26 cellular contexts compared by ENCODE assay signal in the genomic region with DNA sequence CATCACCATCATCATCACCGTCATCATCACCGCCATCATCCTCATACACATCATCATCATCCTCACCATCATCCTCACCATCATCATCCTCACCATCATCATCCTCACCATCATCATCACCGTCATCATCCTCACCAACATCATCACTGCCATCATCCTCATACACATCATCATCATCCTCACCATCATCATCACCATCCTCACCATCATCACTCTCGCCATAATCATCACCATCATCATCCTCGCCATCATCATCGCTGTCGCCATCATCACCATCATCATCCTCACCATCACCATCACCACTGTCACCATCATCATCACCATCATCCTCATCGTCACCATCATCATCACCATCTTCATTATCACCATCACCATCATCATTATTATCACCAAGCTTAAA.
"Had no signal": no experiment of that assay in that cellular context is flagged by ENCODE, and none has a peak within 500 bp of the region (broad histone marks: within the 10 kb centered on the region; RNA-seq: fewer than 3 reads in every experiment).

No MANE protein-coding gene starts in this region.

- H3K36me3 ChIP-seq: brain microvascular endothelial cell, colonic mucosa, MG63 had no signal

- H3K9me3 ChIP-seq: colonic mucosa, MG63 had no signal

- H3K4me2 ChIP-seq: PC-9 had no signal

- H3K4me1 Mint-ChIP-seq: activated CD4-positive, alpha-beta memory T cell treated with anti-CD3 and anti-CD28 coated beads, Interleukin-2, amount 10 ng/mL, durations not matched to agents 7 days and 5 days; activated naive CD4-positive, alpha-beta T cell treated with anti-CD3 and anti-CD28 coated beads, Interleukin-2, amount 10 ng/mL, durations not matched to agents 7 days and 5 days had no signal

- H3K27ac Mint-ChIP-seq: activated CD4-positive, alpha-beta memory T cell treated with anti-CD3 and anti-CD28 coated beads, Interleukin-2, amount 10 ng/mL, durations not matched to agents 7 days and 5 days; activated CD4-positive, alpha-beta T cell treated with anti-CD3 and anti-CD28 coated beads for 36 hours; activated naive CD4-positive, alpha-beta T cell treated with anti-CD3 and anti-CD28 coated beads, Interleukin-2, amount 10 ng/mL, durations not matched to agents 7 days and 5 days; activated naive CD8-positive, alpha-beta T cell treated with anti-CD3 and anti-CD28 coated beads for 36 hours; activated T-helper 17 cell treated with anti-CD3 and anti-CD28 coated beads, Interleukin-2, amount 50 U/mL, for 72 hours; T-cell had no signal

- ATAC-seq: activated CD4-positive, alpha-beta T cell treated with anti-CD3 and anti-CD28 coated beads for 36 hours; activated T-helper 17 cell treated with anti-CD3 and anti-CD28 coated beads, Interleukin-2, amount 50 U/mL, for 72 hours; T-cell had no signal

- DNase-seq: activated CD4-positive, alpha-beta memory T cell treated with anti-CD3 and anti-CD28 coated beads, Interleukin-2, amount 10 ng/mL, durations not matched to agents 7 days and 5 days; activated CD4-positive, alpha-beta T cell treated with anti-CD3 and anti-CD28 coated beads for 36 hours; activated CD4-positive, alpha-beta T cell treated with anti-CD3 and anti-CD28 coated beads, Interleukin-2, amount 50 U/mL, for 1 hour; activated gamma-delta T cell treated with Interleukin-2 at 50 U/mL for 16 hours; activated naive CD4-positive, alpha-beta T cell treated with anti-CD3 and anti-CD28 coated beads, Interleukin-2, amount 10 ng/mL, durations not matched to agents 7 days and 5 days; activated naive CD8-positive, alpha-beta T cell treated with anti-CD3 and anti-CD28 coated beads for 36 hours; activated T-cell treated with anti-CD3 and anti-CD28 coated beads for 4 hours; activated T-cell treated with anti-CD3 and anti-CD28 coated beads, Interleukin-2, amount 50 U/mL, for 48 hours; brain microvascular endothelial cell; caudate nucleus; colonic mucosa; MG63; MV-4-11; NCI-H1092 treated with DMSO at 0.1 percent for 48 hours; NCI-H1436; NCI-H1694 treated with DMSO at 0.1 percent for 48 hours; NCI-H2029 treated with DMSO at 0.1 percent for 48 hours; NCI-H510A treated with DMSO at 0.1 percent for 48 hours; NCI-H69; NK-92 treated with Interleukin-12 subunit alpha and Interleukin-12 subunit beta, amount 100 ng/mL, for 24 hours; PC-9; SIG-M5; T-cell; T-helper 2 cell had no signal

- H3K4me3 Mint-ChIP-seq: activated CD4-positive, alpha-beta memory T cell treated with anti-CD3 and anti-CD28 coated beads, Interleukin-2, amount 10 ng/mL, durations not matched to agents 7 days and 5 days; activated CD4-positive, alpha-beta T cell treated with anti-CD3 and anti-CD28 coated beads for 36 hours; activated naive CD4-positive, alpha-beta T cell treated with anti-CD3 and anti-CD28 coated beads, Interleukin-2, amount 10 ng/mL, durations not matched to agents 7 days and 5 days; activated naive CD8-positive, alpha-beta T cell treated with anti-CD3 and anti-CD28 coated beads for 36 hours; activated T-helper 17 cell treated with anti-CD3 and anti-CD28 coated beads, Interleukin-2, amount 50 U/mL, for 72 hours; T-cell had no signal

- H3K4me3 ChIP-seq: colonic mucosa, MG63, PC-9 had no signal

- H3K27me3 Mint-ChIP-seq: activated naive CD8-positive, alpha-beta T cell treated with anti-CD3 and anti-CD28 coated beads for 36 hours had no signal

- H2AFZ ChIP-seq: PC-9 had no signal

- H3K9me3 Mint-ChIP-seq: activated CD4-positive, alpha-beta memory T cell treated with anti-CD3 and anti-CD28 coated beads, Interleukin-2, amount 10 ng/mL, durations not matched to agents 7 days and 5 days; activated naive CD4-positive, alpha-beta T cell treated with anti-CD3 and anti-CD28 coated beads, Interleukin-2, amount 10 ng/mL, durations not matched to agents 7 days and 5 days; activated naive CD8-positive, alpha-beta T cell treated with anti-CD3 and anti-CD28 coated beads for 36 hours; activated T-helper 17 cell treated with anti-CD3 and anti-CD28 coated beads, Interleukin-2, amount 50 U/mL, for 72 hours; T-cell had no signal

- H3K27me3 ChIP-seq: brain microvascular endothelial cell, colonic mucosa had no signal

- H3K27ac ChIP-seq: brain microvascular endothelial cell, colonic mucosa, PC-9, VCaP had no signal

- H3K36me3 Mint-ChIP-seq: activated naive CD4-positive, alpha-beta T cell treated with anti-CD3 and anti-CD28 coated beads, Interleukin-2, amount 10 ng/mL, durations not matched to agents 7 days and 5 days; activated naive CD8-positive, alpha-beta T cell treated with anti-CD3 and anti-CD28 coated beads for 36 hours; T-cell had no signal

- H3K4me1 ChIP-seq: colonic mucosa had no signal
